Comparison of ENCODE assay signal across 10 cellular contexts in the genomic region with DNA sequence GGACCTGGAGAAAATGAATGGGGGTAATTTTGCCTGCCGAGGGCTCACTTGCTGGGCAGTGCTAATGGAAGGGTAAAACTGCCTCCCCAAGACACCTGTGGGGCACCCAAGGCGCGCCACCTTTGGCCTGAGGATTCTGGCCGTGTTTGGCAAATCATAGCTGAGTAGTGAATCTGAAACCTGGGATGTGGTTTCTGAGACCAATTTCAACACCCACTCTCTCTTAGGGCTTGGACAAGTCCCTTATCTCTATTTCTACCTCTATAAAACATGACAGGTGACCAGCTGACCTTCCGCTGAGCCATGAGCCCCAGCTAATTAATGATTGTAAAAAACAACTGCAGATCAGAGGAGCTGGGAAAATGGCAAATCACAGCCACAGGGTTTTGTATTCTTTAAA. TPM values are rescaled to one million over a fixed set of nuclear protein-coding genes. Genes with fewer than 3 reads are reported as not detected.
A peak's percentile ranks its signal among the peaks of the same experiment; 100 is the strongest.
DNase-seq lines count a peak whose midpoint lies in the region; ATAC-seq, FAIRE-seq and TF ChIP-seq lines count a peak whose summit lies in the region.
"Had no signal": no experiment of that assay in that cellular context is flagged by ENCODE, and none has a peak within 500 bp of the region (broad histone marks: within the 10 kb centered on the region; RNA-seq: fewer than 3 reads in every experiment).

No MANE protein-coding gene starts in this region.

- FAIRE-seq in HepG2 (lab: Jason Lieb, UNC) = no peak

- H2AFZ ChIP-seq in HepG2 (ENCODE audit: low read length) = no peak overlapping the region

- H3K79me2 ChIP-seq in HepG2 (ENCODE audit: insufficient read depth, low read length) = peaks cover 19% of the 10 kb centered on the region

- intact Hi-C loops in activated CD4-positive, alpha-beta T cell treated with anti-CD3 and anti-CD28 coated beads, Interleukin-2, amount 10 ng/mL, durations not matched to agents 24 days and 14 days (cut with micrococcal nuclease) = no loop called here
- intact Hi-C loops in body of pancreas (cut with DNase I) (no loop called here), HepG2 (cut with micrococcal nuclease; ENCODE audit: unreplicated experiment) (loop anchor here (1.0 to 2.0 kb wide), 2 partner anchors 10 to 27 kb away; a partner anchor contains a TSS)

- 16 to 28% methylated on average over 5 of the region's 5 CpGs for WGBS in body of pancreas, 2 donors
- WGBS in HepG2 (ENCODE audit: low lambda C conversion rate) = 1% methylated on average over 5 of the region's 5 CpGs

- H3K4me3 Mint-ChIP-seq in activated CD4-positive, alpha-beta T cell treated with anti-CD3 and anti-CD28 coated beads, Interleukin-2, amount 10 ng/mL, durations not matched to agents 24 days and 14 days = peak overlapping the region; percentile 81

- H3K9me3 ChIP-seq in body of pancreas (no peaks in the 10 kb centered on the region), HepG2 (ENCODE audit: low read length) (no peaks in the 10 kb centered on the region), thoracic aorta (no peaks in the 10 kb centered on the region)

- peaks cover 47% of the 10 kb centered on the region for H3K4me1 ChIP-seq in body of pancreas
- H3K4me1 ChIP-seq in HepG2 (ENCODE audit: insufficient read depth, low read length) = peaks cover 56% of the 10 kb centered on the region
- H3K4me1 ChIP-seq in thoracic aorta (ENCODE audit: control insufficient read depth in 1 of 2, low read depth in 2 of 2) = peaks cover 22 to 50% of the 10 kb centered on the region in 2 donors

- in situ Hi-C loops in HepG2 (cut with HindIII; ENCODE audit: extremely low pct_ligation_motif_present, low pct_unique_long_range_greater_than_20kb) = no loop called here
- in situ Hi-C loops in ACHN (cut with HindIII; ENCODE audit: low pct_ligation_motif_present, low pct_unique_long_range_greater_than_20kb, low sequenced_read_pairs) = no loop called here

- H3K4me3 ChIP-seq in body of pancreas = no peak overlapping the region
- H3K4me3 ChIP-seq in HepG2 (replicated peaks in 1 of 3; ENCODE audit: insufficient read depth in 1 of 3, low read depth in 2 of 3, low read length in 3 of 3) = peak overlapping the region; percentile 70 to 86 (median 73)
- peak overlapping the region; percentile 73 for H3K4me3 ChIP-seq in thoracic aorta

- ATAC-seq in body of pancreas (no peak), HepG2 (no peak), thoracic aorta (ENCODE audit: insufficient number of reproducible peaks, low FRiP score, low read depth) (no peak), HG03432 (IDR thresholded peaks at IDR 0.05; ENCODE audit: unreplicated experiment) (no peak), HG03378 (IDR thresholded peaks at IDR 0.05; ENCODE audit: unreplicated experiment) (no peak)

- no peak for TF ChIP-seq RAD21 in HepG2 (CRISPR knock-in tag; IDR thresholded peaks at IDR 0.05)

- no peak for TF ChIP-seq CTCF in body of pancreas (IDR thresholded peaks at IDR 0.05)
- no peak for TF ChIP-seq CTCF in HepG2 (CRISPR knock-in tag; IDR thresholded peaks at IDR 0.05)
- TF ChIP-seq CTCF in thoracic aorta (IDR thresholded peaks at IDR 0.05) = no peak

- peak overlapping the region; percentile 97 for H3K4me2 ChIP-seq in HepG2 (ENCODE audit: low read depth, low read length)

- no peaks in the 10 kb centered on the region for H3K36me3 Mint-ChIP-seq in activated CD4-positive, alpha-beta T cell treated with anti-CD3 and anti-CD28 coated beads, Interleukin-2, amount 10 ng/mL, durations not matched to agents 24 days and 14 days (ENCODE audit: low read depth)

- CTCF ChIA-PET in HepG2 (lab: Yijun Ruan, JAX; ENCODE audit: low intra/inter-chr PET ratio, low total read pairs) = no interaction called here

- TF ChIP-seq POLR2A in body of pancreas (IDR thresholded peaks at IDR 0.05) = no peak
- no peak for TF ChIP-seq POLR2A in HepG2 (IDR thresholded peaks at IDR 0.05; ENCODE audit: insufficient read depth in 1 of 2, low read depth in 2 of 2, low read length in 2 of 2)

- H3K4me1 Mint-ChIP-seq in activated CD4-positive, alpha-beta T cell treated with anti-CD3 and anti-CD28 coated beads, Interleukin-2, amount 10 ng/mL, durations not matched to agents 24 days and 14 days = peaks cover 5% of the 10 kb centered on the region

- no peaks in the 10 kb centered on the region for H4K20me1 ChIP-seq in HepG2 (ENCODE audit: insufficient read depth, low read length)

- H3K27ac Mint-ChIP-seq in activated CD4-positive, alpha-beta T cell treated with anti-CD3 and anti-CD28 coated beads, Interleukin-2, amount 10 ng/mL, durations not matched to agents 24 days and 14 days = no peak overlapping the region
- H3K27ac Mint-ChIP-seq: T-helper 2 cell treated with Interferon-gamma antibody and Interleukin-4, amounts not matched to agents 5 μg/mL and 100 μg/mL, for 36 hours had no signal

- TF ChIP-seq EP300 in HepG2 (IDR thresholded peaks at IDR 0.05; ENCODE audit: low read depth in 2 of 2, low read length in 2 of 2) = no peak
- TF ChIP-seq EP300 in HepG2 (CRISPR knock-in tag; IDR thresholded peaks at IDR 0.05; ENCODE audit: borderline replicate concordance) = no peak

- no peaks in the 10 kb centered on the region for H3K9me3 Mint-ChIP-seq in activated CD4-positive, alpha-beta T cell treated with anti-CD3 and anti-CD28 coated beads, Interleukin-2, amount 10 ng/mL, durations not matched to agents 24 days and 14 days
- H3K9me3 Mint-ChIP-seq: T-helper 2 cell treated with Interferon-gamma antibody and Interleukin-4, amounts not matched to agents 5 μg/mL and 100 μg/mL, for 36 hours had no signal

- peak overlapping the region; percentile 85 to 92 (median 90) for H3K27ac ChIP-seq in body of pancreas
- peak overlapping the region; percentile 98 for H3K27ac ChIP-seq in HepG2 (ENCODE audit: extremely low read length, insufficient read depth, low read length)
- H3K27ac ChIP-seq in thoracic aorta = peak overlapping the region; percentile 81 to 83

- peaks cover 35% of the 10 kb centered on the region for H3K27me3 Mint-ChIP-seq in activated CD4-positive, alpha-beta T cell treated with anti-CD3 and anti-CD28 coated beads, Interleukin-2, amount 10 ng/mL, durations not matched to agents 24 days and 14 days

- H3K9ac ChIP-seq in HepG2 (ENCODE audit: insufficient read depth, low read depth, low read length) = peak overlapping the region; percentile 94

- no TSS peak for BruUV-seq in HepG2 (replicated peaks; lab: Mats Ljungman, UMichigan)

- no peaks in the 10 kb centered on the region for H3K27me3 ChIP-seq in body of pancreas
- H3K27me3 ChIP-seq in HepG2 (ENCODE audit: control insufficient read depth in 1 of 2, insufficient read depth in 2 of 2, low read length in 2 of 2) = no peaks in the 10 kb centered on the region
- no peaks in the 10 kb centered on the region for H3K27me3 ChIP-seq in thoracic aorta (replicated peaks; ENCODE audit: insufficient read depth)

- H3K36me3 ChIP-seq in body of pancreas (replicated peaks in 1 of 2; ENCODE audit: insufficient read depth in 1 of 2, low read depth in 2 of 2) (no peaks in the 10 kb centered on the region), HepG2 (replicated peaks in 1 of 2; ENCODE audit: control insufficient read depth in 1 of 2, insufficient read depth in 2 of 2, low read length in 2 of 2) (peaks cover 0 to 5% of the 10 kb centered on the region in 2 experiments; a peak in 2 of 5 replicates), thoracic aorta (peaks cover 3% of the 10 kb centered on the region)

- POLR2A ChIA-PET in HepG2 (lab: Yijun Ruan, JAX) = interaction anchor here (0.5 to 9.2 kb wide), 13 partner anchors 10 to 361 kb away, joined by 3 to 247 read pairs (median 10); a partner anchor contains a TSS

- no peak for DNase-seq in activated CD4-positive, alpha-beta T cell treated with anti-CD3 and anti-CD28 coated beads, Interleukin-2, amount 10 ng/mL, durations not matched to agents 24 days and 14 days
- no peak for DNase-seq in activated CD4-positive, alpha-beta T cell treated with anti-CD3 and anti-CD28 coated beads, Interleukin-2, amount 50 U/mL, for 1 hour
- DNase-seq in body of pancreas (peak in 2 of 4 donors; percentile 19 to 23), HepG2 (ENCODE audit: low spot score) (no peak), thoracic aorta (ENCODE audit: low spot score) (no peak), ACHN (no peak)
- DNase-seq: effector CD8-positive, alpha-beta T cell had no signal

RNA-seq across cellular contexts. Expression of a gene that starts 1.5 kb away (rescaled TPM):
- total RNA-seq in activated CD4-positive, alpha-beta T cell treated with anti-CD3 and anti-CD28 coated beads, Interleukin-2, amount 10 ng/mL, durations not matched to agents 24 days and 14 days = 14.3 and 16.4 TPM in 2 replicates
- total RNA-seq in body of pancreas = 10 to 100 TPM; 30.7 to 56.0 TPM
- total RNA-seq in HepG2 (2016; rRNA removed; fragmentation: Illumina TruSeq; extraction: Trizol) = 86.4 and 93.3 TPM in 2 replicates
- total RNA-seq in HepG2 (2016; cell fraction: cytosol; rRNA removed; fragmentation: Illumina TruSeq; extraction: Trizol; ENCODE audit: low read depth) = 23.5 and 25.6 TPM in 2 replicates
- total RNA-seq in HepG2 (2016; cell fraction: insoluble cytoplasmic fraction; rRNA removed; fragmentation: Illumina TruSeq; extraction: Trizol) = 85.9 and 101 TPM in 2 replicates
- 44.9 and 52.0 TPM in 2 replicates for total RNA-seq in HepG2 (2016; cell fraction: membrane; rRNA removed; fragmentation: Illumina TruSeq; extraction: Trizol)
- total RNA-seq in HepG2 (2016; cell fraction: nucleus; rRNA removed; fragmentation: Illumina TruSeq; extraction: Trizol) = 48.3 and 58.6 TPM in 2 replicates
- polyA plus RNA-seq in HepG2 (2011; rRNA removed) = 47.9 and 56.8 TPM in 2 replicates
- polyA plus RNA-seq in HepG2 (2011; cell fraction: cytosol; rRNA removed) = 46.8 and 58.3 TPM in 2 replicates
- polyA plus RNA-seq in HepG2 (2011; cell fraction: nucleus; rRNA removed) = 69.7 and 70.5 TPM in 2 replicates
- 37.6 and 45.0 TPM in 2 replicates for polyA plus RNA-seq in HepG2 (2012)
- polyA plus RNA-seq in HepG2 (2016; cell fraction: cytosol; fragmentation: Illumina TruSeq; extraction: Trizol; ENCODE audit: low read depth) = 19.9 and 22.2 TPM in 2 replicates
- polyA plus RNA-seq in HepG2 (2016; cell fraction: insoluble cytoplasmic fraction; fragmentation: Illumina TruSeq; extraction: Trizol; ENCODE audit: low read depth) = 75.8 and 91.5 TPM in 2 replicates
- 36.6 and 40.8 TPM in 2 replicates for polyA plus RNA-seq in HepG2 (2016; cell fraction: membrane; fragmentation: Illumina TruSeq; extraction: Trizol; ENCODE audit: low read depth)
- polyA plus RNA-seq in HepG2 (2016; cell fraction: nucleus; fragmentation: Illumina TruSeq; extraction: Trizol; ENCODE audit: insufficient read depth, low read depth) = 92.3 and 96.2 TPM in 2 replicates
- polyA minus RNA-seq in HepG2 (2011; rRNA and poly(A)+ RNA removed; ENCODE audit: low replicate concordance) = 46.1 and 86.9 TPM in 2 replicates
- 31.6 and 35.2 TPM in 2 replicates for polyA minus RNA-seq in HepG2 (2011; cell fraction: cytosol; rRNA and poly(A)+ RNA removed)
- polyA minus RNA-seq in HepG2 (2011; cell fraction: nucleus; rRNA and poly(A)+ RNA removed) = 26.5 and 27.4 TPM in 2 replicates
- 10 to 100 TPM; 30.3 to 44.4 TPM for total RNA-seq in thoracic aorta

RNA-seq across cellular contexts. Expression of a gene that starts 11.0 kb away (rescaled TPM):
- total RNA-seq in activated CD4-positive, alpha-beta T cell treated with anti-CD3 and anti-CD28 coated beads, Interleukin-2, amount 10 ng/mL, durations not matched to agents 24 days and 14 days = 98.3 and 109 TPM in 2 replicates
- total RNA-seq in body of pancreas (100 to 1,000 TPM; 143 to 212 TPM), HepG2 (2016; rRNA removed; fragmentation: Illumina TruSeq; extraction: Trizol) (67.9 and 75.3 TPM in 2 replicates), thoracic aorta (100 to 1,000 TPM; 122 to 164 TPM)
- 26.0 and 28.5 TPM in 2 replicates for total RNA-seq in HepG2 (2016; cell fraction: cytosol; rRNA removed; fragmentation: Illumina TruSeq; extraction: Trizol; ENCODE audit: low read depth)
- total RNA-seq in HepG2 (2016; cell fraction: insoluble cytoplasmic fraction; rRNA removed; fragmentation: Illumina TruSeq; extraction: Trizol) = 60.7 and 78.7 TPM in 2 replicates
- 25.6 and 29.2 TPM in 2 replicates for total RNA-seq in HepG2 (2016; cell fraction: membrane; rRNA removed; fragmentation: Illumina TruSeq; extraction: Trizol)
- 63.0 and 73.9 TPM in 2 replicates for total RNA-seq in HepG2 (2016; cell fraction: nucleus; rRNA removed; fragmentation: Illumina TruSeq; extraction: Trizol)
- 32.3 and 40.5 TPM in 2 replicates for polyA plus RNA-seq in HepG2 (2011; rRNA removed)
- 49.9 and 52.5 TPM in 2 replicates for polyA plus RNA-seq in HepG2 (2011; cell fraction: cytosol; rRNA removed)
- polyA plus RNA-seq in HepG2 (2011; cell fraction: nucleus; rRNA removed) = 135 and 137 TPM in 2 replicates
- 36.2 and 56.4 TPM in 2 replicates for polyA plus RNA-seq in HepG2 (2012)
- 5.1 and 6.2 TPM in 2 replicates for polyA plus RNA-seq in HepG2 (2016; cell fraction: cytosol; fragmentation: Illumina TruSeq; extraction: Trizol; ENCODE audit: low read depth)
- 34.1 and 42.3 TPM in 2 replicates for polyA plus RNA-seq in HepG2 (2016; cell fraction: insoluble cytoplasmic fraction; fragmentation: Illumina TruSeq; extraction: Trizol; ENCODE audit: low read depth)
- polyA plus RNA-seq in HepG2 (2016; cell fraction: membrane; fragmentation: Illumina TruSeq; extraction: Trizol; ENCODE audit: low read depth) = 10.4 and 11.9 TPM in 2 replicates
- 93.3 and 105 TPM in 2 replicates for polyA plus RNA-seq in HepG2 (2016; cell fraction: nucleus; fragmentation: Illumina TruSeq; extraction: Trizol; ENCODE audit: insufficient read depth, low read depth)
- polyA minus RNA-seq in HepG2 (2011; rRNA and poly(A)+ RNA removed; ENCODE audit: low replicate concordance) = 128 and 215 TPM in 2 replicates
- polyA minus RNA-seq in HepG2 (2011; cell fraction: cytosol; rRNA and poly(A)+ RNA removed) = 18.9 and 27.2 TPM in 2 replicates
- 108 and 119 TPM in 2 replicates for polyA minus RNA-seq in HepG2 (2011; cell fraction: nucleus; rRNA and poly(A)+ RNA removed)

RNA-seq across cellular contexts. Expression of a gene that starts 27.1 kb away (rescaled TPM):
- total RNA-seq in activated CD4-positive, alpha-beta T cell treated with anti-CD3 and anti-CD28 coated beads, Interleukin-2, amount 10 ng/mL, durations not matched to agents 24 days and 14 days = 148 and 157 TPM in 2 replicates
- total RNA-seq in body of pancreas (10 to 100 TPM; 10.9 to 33.2 TPM), HepG2 (2016; rRNA removed; fragmentation: Illumina TruSeq; extraction: Trizol) (83.4 and 88.1 TPM in 2 replicates), thoracic aorta (10 to 100 TPM; 45.6 to 69.7 TPM)
- 42.2 and 43.5 TPM in 2 replicates for total RNA-seq in HepG2 (2016; cell fraction: cytosol; rRNA removed; fragmentation: Illumina TruSeq; extraction: Trizol; ENCODE audit: low read depth)
- total RNA-seq in HepG2 (2016; cell fraction: insoluble cytoplasmic fraction; rRNA removed; fragmentation: Illumina TruSeq; extraction: Trizol) = 83.5 and 97.1 TPM in 2 replicates
- 57.3 and 60.8 TPM in 2 replicates for total RNA-seq in HepG2 (2016; cell fraction: membrane; rRNA removed; fragmentation: Illumina TruSeq; extraction: Trizol)
- total RNA-seq in HepG2 (2016; cell fraction: nucleus; rRNA removed; fragmentation: Illumina TruSeq; extraction: Trizol) = 58.4 and 60.1 TPM in 2 replicates
- 66.8 and 71.4 TPM in 2 replicates for polyA plus RNA-seq in HepG2 (2011; rRNA removed)
- 52.8 and 58.0 TPM in 2 replicates for polyA plus RNA-seq in HepG2 (2011; cell fraction: cytosol; rRNA removed)
- polyA plus RNA-seq in HepG2 (2011; cell fraction: nucleus; rRNA removed) = 181 and 193 TPM in 2 replicates
- 46.8 and 59.0 TPM in 2 replicates for polyA plus RNA-seq in HepG2 (2012)
- 33.5 and 35.4 TPM in 2 replicates for polyA plus RNA-seq in HepG2 (2016; cell fraction: cytosol; fragmentation: Illumina TruSeq; extraction: Trizol; ENCODE audit: low read depth)
- 91.3 and 93.6 TPM in 2 replicates for polyA plus RNA-seq in HepG2 (2016; cell fraction: insoluble cytoplasmic fraction; fragmentation: Illumina TruSeq; extraction: Trizol; ENCODE audit: low read depth)
- 43.2 and 43.8 TPM in 2 replicates for polyA plus RNA-seq in HepG2 (2016; cell fraction: membrane; fragmentation: Illumina TruSeq; extraction: Trizol; ENCODE audit: low read depth)
- 125 and 136 TPM in 2 replicates for polyA plus RNA-seq in HepG2 (2016; cell fraction: nucleus; fragmentation: Illumina TruSeq; extraction: Trizol; ENCODE audit: insufficient read depth, low read depth)
- 62.5 and 94.9 TPM in 2 replicates for polyA minus RNA-seq in HepG2 (2011; rRNA and poly(A)+ RNA removed; ENCODE audit: low replicate concordance)
- polyA minus RNA-seq in HepG2 (2011; cell fraction: cytosol; rRNA and poly(A)+ RNA removed) = 19.2 and 26.2 TPM in 2 replicates
- polyA minus RNA-seq in HepG2 (2011; cell fraction: nucleus; rRNA and poly(A)+ RNA removed) = 62.4 and 65.9 TPM in 2 replicates

Comparison
In these comparisons a context has a peak if more than half of its experiments do, and no peak if none do; other contexts are left out.
1. H3K4me3 ChIP-seq: peak in HepG2 (3 of 3) and thoracic aorta (single experiment); none in body of pancreas (0 of 2).
2. Peak in every context shown above with its lines, with median percentiles within 50 percentile points of each other: H3K27ac ChIP-seq.